ENCODE assay signal across 22 cellular contexts in genomic region chr11:12474871-12475270, GRCh38.
DNase-seq lines count a peak whose midpoint lies in the region; ATAC-seq and TF ChIP-seq lines count a peak whose summit lies in the region.
"Had no signal": no experiment of that assay in that cellular context is flagged by ENCODE, and none has a peak within 500 bp of the region (broad histone marks: within the 10 kb centered on the region; RNA-seq: fewer than 3 reads in every experiment).

No MANE protein-coding gene starts in this region.

- peak overlapping the region; percentile 67 for H2AFZ ChIP-seq in Karpas-422 (ENCODE audit: low read length)

- ATAC-seq in HG03378 (IDR thresholded peaks at IDR 0.05; ENCODE audit: unreplicated experiment), result no peak
- ATAC-seq: Right ventricle myocardium inferior had no signal

- no peak for TF ChIP-seq CTCF in progenitor cell of endocrine pancreas (IDR thresholded peaks at IDR 0.05; ENCODE audit: unreplicated experiment)

- H3K36me3 ChIP-seq in BLaER1 treated with 17β-estradiol and CSF1 and Interleukin-3, amounts not matched to agents 10 nM and 100 nM, result no peaks in the 10 kb centered on the region
- no peaks in the 10 kb centered on the region for H3K36me3 ChIP-seq in Karpas-422 (ENCODE audit: insufficient read depth, low read length)

- H4K20me1 ChIP-seq in BLaER1 treated with 17β-estradiol and CSF1 and Interleukin-3, amounts not matched to agents 10 nM and 100 nM, result no peaks in the 10 kb centered on the region
- H4K20me1 ChIP-seq in Karpas-422 (ENCODE audit: insufficient read depth, low read depth, low read length), result no peaks in the 10 kb centered on the region

- H3K27ac ChIP-seq in BLaER1 treated with 17β-estradiol and CSF1 and Interleukin-3, amounts not matched to agents 10 nM and 100 nM, result no peak overlapping the region
- H3K27ac ChIP-seq in Karpas-422 (ENCODE audit: low read length), result peak overlapping the region; percentile 74
- H3K27ac ChIP-seq: SJSA1 had no signal

- peaks cover 24% of the 10 kb centered on the region for H3K36me3 Mint-ChIP-seq in progenitor cell of endocrine pancreas (ENCODE audit: insufficient read depth)
- H3K36me3 Mint-ChIP-seq: CD4-positive, CD25-positive, alpha-beta regulatory T cell had no signal

- no peak overlapping the region for H3K4me3 ChIP-seq in BLaER1 treated with 17β-estradiol and CSF1 and Interleukin-3, amounts not matched to agents 10 nM and 100 nM
- peak overlapping the region; percentile 30; the same call in 1 of the 2 replicates for H3K4me3 ChIP-seq in Karpas-422 (ENCODE audit: low read length)
- H3K4me3 ChIP-seq: SJSA1 had no signal

- H3K9me3 Mint-ChIP-seq in progenitor cell of endocrine pancreas (ENCODE audit: low read depth), result no peaks in the 10 kb centered on the region
- H3K9me3 Mint-ChIP-seq: CD4-positive, CD25-positive, alpha-beta regulatory T cell had no signal

- no peak overlapping the region for H3K4me3 Mint-ChIP-seq in progenitor cell of endocrine pancreas (ENCODE audit: low read depth)
- H3K4me3 Mint-ChIP-seq: B cell; CD4-positive, CD25-positive, alpha-beta regulatory T cell had no signal

- no peak for TF ChIP-seq POLR2A in erythroblast (IDR thresholded peaks at IDR 0.05; ENCODE audit: low read length)

- H3K27me3 Mint-ChIP-seq in progenitor cell of endocrine pancreas, result no peaks in the 10 kb centered on the region

- H3K9ac ChIP-seq in BLaER1 treated with 17β-estradiol and CSF1 and Interleukin-3, amounts not matched to agents 10 nM and 100 nM, result no peak overlapping the region
- peak overlapping the region; percentile 31 for H3K9ac ChIP-seq in Karpas-422 (ENCODE audit: low read length)

- peaks cover 34% of the 10 kb centered on the region for H3K4me1 Mint-ChIP-seq in progenitor cell of endocrine pancreas (ENCODE audit: low read depth)
- H3K4me1 Mint-ChIP-seq: B cell; CD4-positive, CD25-positive, alpha-beta regulatory T cell had no signal

- no peaks in the 10 kb centered on the region for H3K27me3 ChIP-seq in BLaER1 treated with 17β-estradiol and CSF1 and Interleukin-3, amounts not matched to agents 10 nM and 100 nM
- no peaks in the 10 kb centered on the region for H3K27me3 ChIP-seq in Karpas-422 (ENCODE audit: low read length)
- H3K27me3 ChIP-seq: SJSA1 had no signal

- H3K27ac Mint-ChIP-seq in progenitor cell of endocrine pancreas, result peak overlapping the region; percentile 57
- H3K27ac Mint-ChIP-seq: B cell had no signal

- peaks cover 0 to 18% (median 12%) of the 10 kb centered on the region in 10 experiments; a peak in 11 of 20 replicates for H3K4me1 ChIP-seq in BLaER1 treated with 17β-estradiol and CSF1 and Interleukin-3, amounts not matched to agents 10 nM and 100 nM
- peaks cover 37% of the 10 kb centered on the region for H3K4me1 ChIP-seq in Karpas-422 (ENCODE audit: low read length)
- H3K4me1 ChIP-seq: SJSA1 had no signal

- H3K4me2 ChIP-seq in BLaER1 treated with 17β-estradiol and CSF1 and Interleukin-3, amounts not matched to agents 10 nM and 100 nM, result peak overlapping the region in 8 of 11 experiments; percentile 11 to 46 (median 30); a peak in 13 of 22 replicates
- peak overlapping the region; percentile 70 for H3K4me2 ChIP-seq in Karpas-422 (ENCODE audit: low read depth, low read length, poor library complexity, severe bottlenecking)

- DNase-seq in Karpas-422 (peak; percentile 89), kidney glomerular epithelial cell (lab: John Stamatoyannopoulos, UW) (peak; percentile 38), progenitor cell of endocrine pancreas (ENCODE audit: low spot score, unreplicated experiment) (no peak), NCI-H2029 (lab: John Stamatoyannopoulos, UW) (no peak), erythroblast (lab: John Stamatoyannopoulos, UW) (no peak)
- DNase-seq: CD4-positive, CD25-positive, alpha-beta regulatory T cell; DMS 273 treated with DMSO at 0.1 percent for 48 hours; DMS79 treated with DMSO at 0.1 percent for 48 hours; GOT3; HCEC 1CT; Kasumi-1; NCI-H1694; NCI-H2081 treated with DMSO at 0.1 percent for 48 hours; NCI-H2171 treated with DMSO at 0.1 percent for 48 hours; NCI-H524 treated with DMSO at 0.1 percent for 48 hours; NCI-H82; OCI-M1 had no signal

- no peaks in the 10 kb centered on the region for H3K9me2 ChIP-seq in Karpas-422 (replicated peaks; ENCODE audit: insufficient read depth, low read length)

- no peaks in the 10 kb centered on the region for H3K79me2 ChIP-seq in Karpas-422 (ENCODE audit: low read length)

- no peaks in the 10 kb centered on the region for H3K9me3 ChIP-seq in BLaER1 treated with 17β-estradiol and CSF1 and Interleukin-3, amounts not matched to agents 10 nM and 100 nM (replicated peaks in 1 of 11)
- H3K9me3 ChIP-seq in Karpas-422 (ENCODE audit: low read length), result no peaks in the 10 kb centered on the region
- H3K9me3 ChIP-seq: SJSA1 had no signal

Comparison
In these comparisons a context has a peak if more than half of its experiments do, and no peak if none do; other contexts are left out.
1. DNase-seq: peak in Karpas-422 (single experiment) and kidney glomerular epithelial cell (single experiment); none in progenitor cell of endocrine pancreas (single experiment), NCI-H2029 (single experiment) and erythroblast (0 of 2).